In genomic region chr10:79521751-79522150, GRCh38 we compare ENCODE assay signal across 13 cellular contexts. TPM values are rescaled to one million over a fixed set of nuclear protein-coding genes. Genes with fewer than 3 reads are reported as not detected.
A peak's percentile ranks its signal among the peaks of the same experiment; 100 is the strongest.
DNase-seq lines count a peak whose midpoint lies in the region; ATAC-seq, FAIRE-seq and TF ChIP-seq lines count a peak whose summit lies in the region.
"Not testable (repeated sequence)": the region's sequence is repeated elsewhere in the genome, so short reads cannot be mapped to it uniquely, and the experiment has no call there.
"Had no signal": no experiment of that assay in that cellular context is flagged by ENCODE, and none has a peak within 500 bp of the region (broad histone marks: within the 10 kb centered on the region; RNA-seq: fewer than 3 reads in every experiment).

No MANE protein-coding gene starts in this region.

- H3K27ac ChIP-seq in DND-41 (ENCODE audit: low read length); MM.1S (ENCODE audit: low read length); PC-3 (ENCODE audit: low read length): not testable (repeated sequence)

- not testable (repeated sequence) for TF ChIP-seq CTCF in DND-41 (IDR thresholded peaks at IDR 0.05; ENCODE audit: borderline replicate concordance, extremely low read depth, low read length, poor library complexity, severe bottlenecking); MM.1S (IDR thresholded peaks at IDR 0.05; ENCODE audit: low read length); PC-3 (conservative IDR thresholded peaks at IDR 0.05; ENCODE audit: low read depth, low read length)

- H3K4me1 ChIP-seq in DND-41 (ENCODE audit: insufficient read depth, low read length); MM.1S (ENCODE audit: low read length); PC-3 (ENCODE audit: insufficient read depth, low read length): not testable (repeated sequence)

- POLR2A ChIA-PET in PC-3 (lab: Charles Lee; ENCODE audit: unreplicated experiment), result not testable (repeated sequence)

- H3K27me3 Mint-ChIP-seq in activated CD8-positive, alpha-beta memory T cell treated with anti-CD3 and anti-CD28 coated beads, Interleukin-2, amount 10 ng/mL, durations not matched to agents 7 days and 5 days, result not testable (repeated sequence)

- not testable (repeated sequence) for H3K4me3 Mint-ChIP-seq in activated CD8-positive, alpha-beta memory T cell treated with anti-CD3 and anti-CD28 coated beads, Interleukin-2, amount 10 ng/mL, durations not matched to agents 7 days and 5 days; stimulated activated effector memory CD8-positive, alpha-beta T cell treated with anti-CD3 and anti-CD28 coated beads, Interleukin-12 subunit alpha, Interleukin-12 subunit beta, amount 100 ng/mL, for 72 hours

- FAIRE-seq in urothelium cell line (lab: Jason Lieb, UNC), result peak; percentile 13

- CTCF ChIA-PET in PC-3 (lab: Charles Lee); activated CD8-positive, alpha-beta memory T cell treated with anti-CD3 and anti-CD28 coated beads, Interleukin-2, amount 10 ng/mL, durations not matched to agents 7 days and 5 days (lab: Charles Lee): not testable (repeated sequence)

- H3K9me3 ChIP-seq in DND-41 (ENCODE audit: insufficient read depth, low read length, severe bottlenecking); MM.1S (replicated peaks; ENCODE audit: insufficient read depth, low read length); PC-3 (ENCODE audit: low read length): not testable (repeated sequence)

- not testable (repeated sequence) for H3K9me2 ChIP-seq in MM.1S (replicated peaks; ENCODE audit: insufficient read depth, low read length); PC-3 (replicated peaks; ENCODE audit: low read length)

- H4K20me1 ChIP-seq in DND-41 (ENCODE audit: insufficient read depth, low read length); MM.1S (ENCODE audit: insufficient read depth, low read length); PC-3 (ENCODE audit: low read length): not testable (repeated sequence)

- H3F3A ChIP-seq in MM.1S (ENCODE audit: insufficient read depth, low read length); PC-3 (ENCODE audit: low read length, unreplicated experiment): not testable (repeated sequence)

- H3K79me2 ChIP-seq in DND-41 (ENCODE audit: insufficient read depth, low read length); MM.1S (ENCODE audit: low read length); PC-3 (ENCODE audit: low read length): not testable (repeated sequence)

- not testable (repeated sequence) for H3K4me3 ChIP-seq in DND-41 (ENCODE audit: low read depth in 1 of 2, low read length in 2 of 2); MM.1S (ENCODE audit: low read length); PC-3 (ENCODE audit: low read length)

- H3K36me3 ChIP-seq in DND-41 (ENCODE audit: insufficient read depth, low read length); MM.1S (replicated peaks; ENCODE audit: insufficient read depth, low read length); PC-3 (ENCODE audit: low read depth, low read length): not testable (repeated sequence)

- H2AFZ ChIP-seq in DND-41 (ENCODE audit: low read depth, low read length); MM.1S (ENCODE audit: low read length); PC-3 (ENCODE audit: low read length): not testable (repeated sequence)

- not testable (repeated sequence) for H3K4me2 ChIP-seq in DND-41 (ENCODE audit: insufficient read depth, low read length); MM.1S (ENCODE audit: low read depth, low read length); PC-3 (ENCODE audit: low read length)

- H3K36me3 Mint-ChIP-seq in activated CD8-positive, alpha-beta memory T cell treated with anti-CD3 and anti-CD28 coated beads, Interleukin-2, amount 10 ng/mL, durations not matched to agents 7 days and 5 days; stimulated activated effector memory CD8-positive, alpha-beta T cell treated with anti-CD3 and anti-CD28 coated beads, Interleukin-12 subunit alpha, Interleukin-12 subunit beta, amount 100 ng/mL, for 72 hours: not testable (repeated sequence)

- H3K27ac Mint-ChIP-seq in activated CD8-positive, alpha-beta memory T cell treated with anti-CD3 and anti-CD28 coated beads, Interleukin-2, amount 10 ng/mL, durations not matched to agents 7 days and 5 days; stimulated activated effector memory CD8-positive, alpha-beta T cell treated with anti-CD3 and anti-CD28 coated beads, Interleukin-12 subunit alpha, Interleukin-12 subunit beta, amount 100 ng/mL, for 72 hours: not testable (repeated sequence)

- intact Hi-C loops in PC-3 (cut with micrococcal nuclease), result not testable (repeated sequence)

- DNase-seq in DND-41 (peak; percentile 62), MM.1S (peak; percentile 10), PC-3 (peak; percentile 1)
- not testable (repeated sequence) for DNase-seq in activated CD8-positive, alpha-beta memory T cell treated with anti-CD3 and anti-CD28 coated beads, Interleukin-2, amount 10 ng/mL, durations not matched to agents 7 days and 5 days; stimulated activated effector memory CD8-positive, alpha-beta T cell treated with anti-CD3 and anti-CD28 coated beads, Interleukin-12 subunit alpha, Interleukin-12 subunit beta, amount 100 ng/mL, for 72 hours (ENCODE audit: low spot score in 2 of 2); urothelium cell line (ENCODE audit: low spot score)

- BruUV-seq in PC-3 (replicated peaks; lab: Mats Ljungman, UMichigan), result not testable (repeated sequence)

- H3K4me1 Mint-ChIP-seq in activated CD8-positive, alpha-beta memory T cell treated with anti-CD3 and anti-CD28 coated beads, Interleukin-2, amount 10 ng/mL, durations not matched to agents 7 days and 5 days, result peaks cover 11% of the 10 kb centered on the region
- not testable (repeated sequence) for H3K4me1 Mint-ChIP-seq in stimulated activated effector memory CD8-positive, alpha-beta T cell treated with anti-CD3 and anti-CD28 coated beads, Interleukin-12 subunit alpha, Interleukin-12 subunit beta, amount 100 ng/mL, for 72 hours

- H3K9ac ChIP-seq in DND-41 (ENCODE audit: low read depth, low read length); MM.1S (ENCODE audit: low read length); PC-3 (ENCODE audit: low read length): not testable (repeated sequence)

- not testable (repeated sequence) for H3K27me3 ChIP-seq in DND-41 (ENCODE audit: insufficient read depth, low read length, poor library complexity); MM.1S (replicated peaks; ENCODE audit: insufficient read depth, low read length); PC-3 (ENCODE audit: low read length)

- peak; percentile 96 for ATAC-seq in DND-41 (ENCODE audit: insufficient read depth, low read depth)
- not testable (repeated sequence) for ATAC-seq in PC-3
- peak; percentile 47 for ATAC-seq in activated CD8-positive, alpha-beta memory T cell treated with anti-CD3 and anti-CD28 coated beads, Interleukin-2, amount 10 ng/mL, durations not matched to agents 7 days and 5 days
- ATAC-seq in stimulated activated effector memory CD8-positive, alpha-beta T cell treated with anti-CD3 and anti-CD28 coated beads, Interleukin-12 subunit alpha, Interleukin-12 subunit beta, amount 100 ng/mL, for 72 hours, result peak; percentile 19

- H3K9me3 Mint-ChIP-seq in activated CD8-positive, alpha-beta memory T cell treated with anti-CD3 and anti-CD28 coated beads, Interleukin-2, amount 10 ng/mL, durations not matched to agents 7 days and 5 days (ENCODE audit: low read depth); stimulated activated effector memory CD8-positive, alpha-beta T cell treated with anti-CD3 and anti-CD28 coated beads, Interleukin-12 subunit alpha, Interleukin-12 subunit beta, amount 100 ng/mL, for 72 hours: not testable (repeated sequence)

RNA-seq across cellular contexts. Expression of gene EIF5AL1, which starts 9.4 kb away (rescaled TPM):
- total RNA-seq in PC-3 (2014; rRNA removed), result 0.51 and 0.75 TPM in 2 replicates
- 1 to 10 TPM; 1.1 to 1.8 TPM for total RNA-seq in activated CD8-positive, alpha-beta memory T cell treated with anti-CD3 and anti-CD28 coated beads, Interleukin-2, amount 10 ng/mL, durations not matched to agents 7 days and 5 days
- total RNA-seq: CD4-positive, CD25-positive, alpha-beta regulatory T cell had no signal

RNA-seq across cellular contexts. Expression of gene SFTPA2, which starts 38.5 kb away (rescaled TPM):
- total RNA-seq in PC-3 (2014; rRNA removed), result not detected in 2 replicates
- total RNA-seq in activated CD8-positive, alpha-beta memory T cell treated with anti-CD3 and anti-CD28 coated beads, Interleukin-2, amount 10 ng/mL, durations not matched to agents 7 days and 5 days, result not detected
- total RNA-seq: B cell; Caco-2; CD4-positive, CD25-positive, alpha-beta regulatory T cell; CD8-positive, alpha-beta T cell; GM23248; H1; H7 had no signal
